3 cellular contexts compared by ENCODE assay signal in genomic region chr12:64177001-64177400, GRCh38.
TF ChIP-seq lines count a peak whose summit lies in the region.

No MANE protein-coding gene starts in this region.

TF ChIP-seq in H1, 55 proteins besides CTCF, POLR2A, EP300 and RAD21:
- TF ChIP-seq MAX (IDR thresholded peaks at IDR 0.05) (no peak), MAFK (IDR thresholded peaks at IDR 0.05; ENCODE audit: low read depth, low read length) (peak; percentile 46), CTBP2 (IDR thresholded peaks at IDR 0.05; ENCODE audit: borderline replicate concordance, insufficient read depth, insufficient read length, low read length) (no peak)

TF ChIP-seq in HepG2, 621 proteins besides CTCF, POLR2A, EP300 and RAD21:
- TF ChIP-seq FOXO1 (CRISPR knock-in tag; IDR thresholded peaks at IDR 0.05) (no peak), MAFF (IDR thresholded peaks at IDR 0.05; ENCODE audit: low read depth, low read length) (peak; percentile 96), KLF16 (CRISPR knock-in tag; IDR thresholded peaks at IDR 0.05) (no peak), NBN (conservative IDR thresholded peaks at IDR 0.05) (no peak), MAFG (CRISPR knock-in tag; IDR thresholded peaks at IDR 0.05) (peak; percentile 49; the same call in 1 of the 2 replicates), TGIF2 (CRISPR knock-in tag; IDR thresholded peaks at IDR 0.05) (no peak), MAFK (conservative IDR thresholded peaks at IDR 0.05 in 1 of 2, IDR thresholded peaks at IDR 0.05 in 1 of 2; ENCODE audit: low read length in 2 of 2) (peak; percentile 96 to 98), ZXDC (CRISPR knock-in tag; IDR thresholded peaks at IDR 0.05) (no peak), ZNF558 (CRISPR knock-in tag; IDR thresholded peaks at IDR 0.05; ENCODE audit: borderline replicate concordance) (no peak), PRDM10 (CRISPR knock-in tag; IDR thresholded peaks at IDR 0.05; ENCODE audit: low read depth) (no peak)

TF ChIP-seq in GM23338, 12 proteins besides CTCF, POLR2A, EP300 and RAD21:
- TF ChIP-seq JUNB (IDR thresholded peaks at IDR 0.05; ENCODE audit: unreplicated experiment) (no peak), ETS1 (IDR thresholded peaks at IDR 0.05) (no peak), ZNF462 (CRISPR knock-in tag; IDR thresholded peaks at IDR 0.05) (no peak), EZH2 (IDR thresholded peaks at IDR 0.05; ENCODE audit: low read depth, unreplicated experiment) (no peak), CREB1 (CRISPR knock-in tag; IDR thresholded peaks at IDR 0.05; ENCODE audit: low read depth) (no peak), ZNF331 (CRISPR knock-in tag; IDR thresholded peaks at IDR 0.05; ENCODE audit: low read depth) (no peak), EZH2phosphoT487 (IDR thresholded peaks at IDR 0.05; ENCODE audit: unreplicated experiment) (no peak)
